Comparison of ENCODE assay signal across 2 cellular contexts in the genomic region with DNA sequence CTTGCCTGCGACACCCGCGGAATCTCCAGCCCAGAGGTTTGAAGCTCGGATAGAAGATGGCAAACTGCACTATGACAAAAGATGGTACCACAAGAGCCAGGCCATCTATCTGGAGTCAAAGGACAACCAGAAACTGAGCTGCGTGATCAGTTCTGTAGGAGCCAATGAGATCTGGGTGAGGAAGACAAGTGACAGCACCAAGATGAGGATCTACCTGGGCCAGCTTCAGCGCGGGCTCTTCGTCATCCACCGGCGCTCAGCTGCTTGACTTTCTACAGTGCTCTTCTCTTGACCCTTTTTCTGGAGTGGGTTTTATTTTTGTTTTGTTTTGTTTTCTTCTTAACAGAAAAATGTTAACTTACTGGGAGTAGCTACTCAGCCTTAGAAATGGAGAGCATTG. TPM values are rescaled to one million over a fixed set of nuclear protein-coding genes. Genes with fewer than 3 reads are reported as not detected.
"Had no signal": no experiment of that assay in that cellular context is flagged by ENCODE, and none has a peak within 500 bp of the region (broad histone marks: within the 10 kb centered on the region; RNA-seq: fewer than 3 reads in every experiment).

No MANE protein-coding gene starts in this region.

RNA-seq across cellular contexts. Expression of a gene that starts 24.0 kb away (rescaled TPM):
- total RNA-seq: G401, GM12878 had no signal
- polyA plus RNA-seq: GM12878 had no signal
